ENCODE assay signal across 1 cellular context in the genomic region with DNA sequence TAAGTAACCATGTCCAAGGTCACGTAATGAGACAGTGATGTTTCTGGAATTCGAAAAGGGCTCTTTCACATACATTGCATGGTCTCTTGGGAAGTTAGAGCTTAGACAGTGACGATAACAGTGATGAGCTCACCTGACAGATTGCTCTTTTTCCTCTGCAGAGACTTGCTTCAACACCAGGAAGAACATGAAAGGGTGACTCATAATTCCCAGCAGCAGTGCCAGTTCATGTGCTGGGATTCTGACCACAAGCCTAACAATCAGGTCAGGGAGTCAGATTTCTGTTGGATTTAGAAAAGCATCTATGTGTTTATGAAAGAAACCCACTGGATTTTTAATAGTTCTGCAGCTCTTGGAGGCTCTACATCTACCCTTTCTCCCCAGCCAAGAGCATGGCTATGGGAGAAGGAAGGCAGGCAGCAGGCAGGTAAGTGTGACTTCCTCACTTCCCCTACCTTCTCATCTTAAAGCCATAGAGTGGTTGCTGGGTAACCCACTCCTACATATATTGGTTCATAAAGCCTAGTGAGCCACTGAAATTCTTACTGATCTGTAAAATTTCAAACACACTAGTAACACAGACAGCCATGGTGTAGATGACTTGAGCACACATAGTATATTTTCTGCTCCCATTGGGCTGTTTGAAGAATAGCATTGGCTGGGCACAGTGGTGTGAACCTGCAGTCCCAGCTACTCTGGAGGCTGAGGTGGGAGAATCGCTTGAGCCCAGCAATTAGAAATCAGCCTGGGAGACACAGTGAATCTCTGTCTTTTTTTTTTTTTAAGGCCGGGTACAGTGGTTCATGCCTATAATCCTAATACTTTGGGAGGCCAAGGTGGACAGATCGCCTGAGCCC.
TF ChIP-seq lines count a peak whose summit lies in the region.

No MANE protein-coding gene starts in this region.

TF ChIP-seq in HepG2, 621 proteins besides CTCF, POLR2A, EP300 and RAD21 (continued from another document and continues in another):
- no peak for TF ChIP-seq SMAD1 (CRISPR knock-in tag; IDR thresholded peaks at IDR 0.05; ENCODE audit: borderline replicate concordance, low read depth)
- TF ChIP-seq HHEX (CRISPR knock-in tag; IDR thresholded peaks at IDR 0.05): peak; percentile 37; the same call in 1 of the 2 replicates
- no peak for TF ChIP-seq ZNF660 (CRISPR knock-in tag; IDR thresholded peaks at IDR 0.05; ENCODE audit: borderline replicate concordance, low read depth)
- no peak for TF ChIP-seq FOXK2 (IDR thresholded peaks at IDR 0.05)
- TF ChIP-seq KIAA2018 (CRISPR knock-in tag; IDR thresholded peaks at IDR 0.05; ENCODE audit: borderline replicate concordance): no peak
- peak; percentile 97 for TF ChIP-seq KDM4B (CRISPR knock-in tag; IDR thresholded peaks at IDR 0.05)
- no peak for TF ChIP-seq HOXD1 (CRISPR knock-in tag; IDR thresholded peaks at IDR 0.05)
- no peak for TF ChIP-seq JDP2 (CRISPR knock-in tag; IDR thresholded peaks at IDR 0.05; ENCODE audit: borderline replicate concordance)
- no peak for TF ChIP-seq ZFX (CRISPR knock-in tag; IDR thresholded peaks at IDR 0.05; ENCODE audit: low read depth)
- no peak for TF ChIP-seq TEAD2 (CRISPR knock-in tag; IDR thresholded peaks at IDR 0.05)
- peak; percentile 88; the same call in 1 of the 2 replicates for TF ChIP-seq JUN (CRISPR knock-in tag; IDR thresholded peaks at IDR 0.05)
- TF ChIP-seq CHCHD3 (CRISPR knock-in tag; IDR thresholded peaks at IDR 0.05): no peak
- TF ChIP-seq NAIF1 (CRISPR knock-in tag; IDR thresholded peaks at IDR 0.05; ENCODE audit: borderline replicate concordance): no peak
- peak; percentile 89 for TF ChIP-seq RERE (CRISPR knock-in tag; IDR thresholded peaks at IDR 0.05; ENCODE audit: low read depth)
- TF ChIP-seq, protein P1, sequence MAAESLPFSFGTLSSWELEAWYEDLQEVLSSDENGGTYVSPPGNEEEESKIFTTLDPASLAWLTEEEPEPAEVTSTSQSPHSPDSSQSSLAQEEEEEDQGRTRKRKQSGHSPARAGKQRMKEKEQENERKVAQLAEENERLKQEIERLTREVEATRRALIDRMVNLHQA (CRISPR knock-in tag; IDR thresholded peaks at IDR 0.05): no peak
- TF ChIP-seq, protein P2, sequence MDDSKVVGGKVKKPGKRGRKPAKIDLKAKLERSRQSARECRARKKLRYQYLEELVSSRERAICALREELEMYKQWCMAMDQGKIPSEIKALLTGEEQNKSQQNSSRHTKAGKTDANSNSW (CRISPR knock-in tag; IDR thresholded peaks at IDR 0.05; ENCODE audit: borderline replicate concordance): no peak
- peak; percentile 87; the same call in 1 of the 2 replicates for TF ChIP-seq FOXO1 (CRISPR knock-in tag; IDR thresholded peaks at IDR 0.05)
- TF ChIP-seq RFX1 (IDR thresholded peaks at IDR 0.05): no peak
- TF ChIP-seq ZNF597 (CRISPR knock-in tag; IDR thresholded peaks at IDR 0.05): no peak
- TF ChIP-seq ZNF83 (CRISPR knock-in tag; IDR thresholded peaks at IDR 0.05; ENCODE audit: borderline replicate concordance): no peak
- no peak; the same call in 1 of the 2 replicates for TF ChIP-seq AFF4 (CRISPR knock-in tag; IDR thresholded peaks at IDR 0.05)
- no peak for TF ChIP-seq TCF7L2 (IDR thresholded peaks at IDR 0.05; ENCODE audit: low read depth, low read length)
- TF ChIP-seq ZNF639 (CRISPR knock-in tag; conservative IDR thresholded peaks at IDR 0.05): no peak
- TF ChIP-seq ZNF30 (CRISPR knock-in tag; IDR thresholded peaks at IDR 0.05): no peak
- TF ChIP-seq CBX2 (IDR thresholded peaks at IDR 0.05; ENCODE audit: low read depth, low read length): no peak
- no peak for TF ChIP-seq CBX2 (CRISPR knock-in tag; IDR thresholded peaks at IDR 0.05; ENCODE audit: low read depth)
- no peak for TF ChIP-seq ZC3H13 (CRISPR knock-in tag; IDR thresholded peaks at IDR 0.05)
- TF ChIP-seq, protein P3, sequence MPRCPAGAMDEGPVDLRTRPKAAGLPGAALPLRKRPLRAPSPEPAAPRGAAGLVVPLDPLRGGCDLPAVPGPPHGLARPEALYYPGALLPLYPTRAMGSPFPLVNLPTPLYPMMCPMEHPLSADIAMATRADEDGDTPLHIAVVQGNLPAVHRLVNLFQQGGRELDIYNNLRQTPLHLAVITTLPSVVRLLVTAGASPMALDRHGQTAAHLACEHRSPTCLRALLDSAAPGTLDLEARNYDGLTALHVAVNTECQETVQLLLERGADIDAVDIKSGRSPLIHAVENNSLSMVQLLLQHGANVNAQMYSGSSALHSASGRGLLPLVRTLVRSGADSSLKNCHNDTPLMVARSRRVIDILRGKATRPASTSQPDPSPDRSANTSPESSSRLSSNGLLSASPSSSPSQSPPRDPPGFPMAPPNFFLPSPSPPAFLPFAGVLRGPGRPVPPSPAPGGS (CRISPR knock-in tag; IDR thresholded peaks at IDR 0.05): no peak
- no peak for TF ChIP-seq ZNF572 (CRISPR knock-in tag; IDR thresholded peaks at IDR 0.05)
- TF ChIP-seq ADNP (CRISPR knock-in tag; IDR thresholded peaks at IDR 0.05): no peak
- no peak for TF ChIP-seq ZNF235 (CRISPR knock-in tag; IDR thresholded peaks at IDR 0.05; ENCODE audit: borderline replicate concordance)
- peak; percentile 76 for TF ChIP-seq GATAD1 (CRISPR knock-in tag; IDR thresholded peaks at IDR 0.05)
